In genomic region chr16:89593841-89594240, GRCh38 we compare ENCODE assay signal across 18 cellular contexts. TPM values are rescaled to one million over a fixed set of nuclear protein-coding genes. Genes with fewer than 3 reads are reported as not detected.
A peak's percentile ranks its signal among the peaks of the same experiment; 100 is the strongest.
DNase-seq lines count a peak whose midpoint lies in the region; ATAC-seq lines count a peak whose summit lies in the region.
"Had no signal": no experiment of that assay in that cellular context is flagged by ENCODE, and none has a peak within 500 bp of the region (broad histone marks: within the 10 kb centered on the region; RNA-seq: fewer than 3 reads in every experiment).

No MANE protein-coding gene starts in this region.

- POLR2A ChIA-PET in activated CD8-positive, alpha-beta T cell treated with anti-CD3 and anti-CD28 coated beads, Interleukin-2, amount 10 ng/mL, durations not matched to agents 7 days and 5 days (lab: Charles Lee): no interaction called here
- POLR2A ChIA-PET in naive thymus-derived CD8-positive, alpha-beta T cell (lab: Charles Lee): no interaction called here

- H3K27ac ChIP-seq in KOPT-K1 (ENCODE audit: low read depth, low read length, poor library complexity, severe bottlenecking): peak overlapping the region; percentile 79
- H3K27ac ChIP-seq: tibial artery had no signal

- H3K4me1 Mint-ChIP-seq in activated T-cell treated with anti-CD3 and anti-CD28 coated beads, Interleukin-2, amount 50 U/mL, for 24 hours (ENCODE audit: low read depth): peaks cover 13% of the 10 kb centered on the region
- peaks cover 13% of the 10 kb centered on the region for H3K4me1 Mint-ChIP-seq in activated CD8-positive, alpha-beta T cell treated with anti-CD3 and anti-CD28 coated beads, Interleukin-2, amount 10 ng/mL, durations not matched to agents 7 days and 5 days (ENCODE audit: low read depth)
- H3K4me1 Mint-ChIP-seq in naive thymus-derived CD8-positive, alpha-beta T cell: peaks cover 3 to 14% (median 8%) of the 10 kb centered on the region in 4 donors
- H3K4me1 Mint-ChIP-seq: endodermal cell, naive B cell had no signal

- H3K36me3 ChIP-seq in KOPT-K1 (ENCODE audit: insufficient read depth, low read length): peaks cover 13% of the 10 kb centered on the region; the same call in 1 of the 2 replicates
- H3K36me3 ChIP-seq: tibial artery had no signal

- peak; percentile 35 for DNase-seq in activated T-cell treated with anti-CD3 and anti-CD28 coated beads for 1 hour (ENCODE audit: low read depth)
- no peak for DNase-seq in activated T-cell treated with anti-CD3 and anti-CD28 coated beads, Interleukin-2, amount 50 U/mL, for 24 hours
- peak; percentile 74 for DNase-seq in activated CD8-positive, alpha-beta T cell treated with anti-CD3 and anti-CD28 coated beads, Interleukin-2, amount 10 ng/mL, durations not matched to agents 7 days and 5 days
- peak in 7 of 10 donors; percentile 22 to 64 (median 42) for DNase-seq in naive thymus-derived CD8-positive, alpha-beta T cell
- DNase-seq in effector CD8-positive, alpha-beta T cell (lab: John Stamatoyannopoulos, UW): no peak
- DNase-seq in stimulated activated CD4-positive, alpha-beta T cell treated with anti-CD3 and anti-CD28 coated beads, Interleukin-4, amount 100 ng/mL, for 1 hour: no peak
- no peak for DNase-seq in SW480 (ENCODE audit: low spot score)
- DNase-seq: endodermal cell, GDM1, HCEC 1CT, KBM-7, naive B cell, NCI-H1417 treated with DMSO at 0.1 percent for 48 hours, NCI-H2227 treated with DMSO at 0.1 percent for 48 hours, SIG-M5, tibial artery had no signal

- H3K27me3 Mint-ChIP-seq in activated T-cell treated with anti-CD3 and anti-CD28 coated beads, Interleukin-2, amount 50 U/mL, for 24 hours: no peaks in the 10 kb centered on the region
- no peaks in the 10 kb centered on the region for H3K27me3 Mint-ChIP-seq in activated CD8-positive, alpha-beta T cell treated with anti-CD3 and anti-CD28 coated beads, Interleukin-2, amount 10 ng/mL, durations not matched to agents 7 days and 5 days (ENCODE audit: low read depth)
- H3K27me3 Mint-ChIP-seq in naive thymus-derived CD8-positive, alpha-beta T cell: no peaks in the 10 kb centered on the region
- H3K27me3 Mint-ChIP-seq: naive B cell had no signal

- H3K9me3 Mint-ChIP-seq in activated T-cell treated with anti-CD3 and anti-CD28 coated beads, Interleukin-2, amount 50 U/mL, for 24 hours: no peaks in the 10 kb centered on the region
- no peaks in the 10 kb centered on the region for H3K9me3 Mint-ChIP-seq in activated CD8-positive, alpha-beta T cell treated with anti-CD3 and anti-CD28 coated beads, Interleukin-2, amount 10 ng/mL, durations not matched to agents 7 days and 5 days (ENCODE audit: insufficient read depth)
- H3K9me3 Mint-ChIP-seq in naive thymus-derived CD8-positive, alpha-beta T cell: no peaks in the 10 kb centered on the region
- H3K9me3 Mint-ChIP-seq: endodermal cell, naive B cell had no signal

- CTCF ChIA-PET in activated CD8-positive, alpha-beta T cell treated with anti-CD3 and anti-CD28 coated beads, Interleukin-2, amount 10 ng/mL, durations not matched to agents 7 days and 5 days (lab: Charles Lee): interaction anchor here (0.8 kb wide), 1 partner anchor 353 kb away, joined by 3 read pairs; no protein-coding TSS in a partner anchor

- H3K27ac Mint-ChIP-seq in activated T-cell treated with anti-CD3 and anti-CD28 coated beads, Interleukin-2, amount 50 U/mL, for 24 hours: no peak overlapping the region
- H3K27ac Mint-ChIP-seq in activated CD8-positive, alpha-beta T cell treated with anti-CD3 and anti-CD28 coated beads, Interleukin-2, amount 10 ng/mL, durations not matched to agents 7 days and 5 days: peak overlapping the region; percentile 71
- peak overlapping the region in 8 of 10 donors; percentile 16 to 73 (median 66) for H3K27ac Mint-ChIP-seq in naive thymus-derived CD8-positive, alpha-beta T cell
- H3K27ac Mint-ChIP-seq: endodermal cell had no signal

- H3K4me3 Mint-ChIP-seq in activated T-cell treated with anti-CD3 and anti-CD28 coated beads, Interleukin-2, amount 50 U/mL, for 24 hours: no peak overlapping the region
- H3K4me3 Mint-ChIP-seq in activated CD8-positive, alpha-beta T cell treated with anti-CD3 and anti-CD28 coated beads, Interleukin-2, amount 10 ng/mL, durations not matched to agents 7 days and 5 days: peak overlapping the region; percentile 10
- peak overlapping the region in 6 of 10 donors; percentile 12 to 64 (median 48) for H3K4me3 Mint-ChIP-seq in naive thymus-derived CD8-positive, alpha-beta T cell
- H3K4me3 Mint-ChIP-seq: endodermal cell, naive B cell had no signal

- H3K36me3 Mint-ChIP-seq in activated T-cell treated with anti-CD3 and anti-CD28 coated beads, Interleukin-2, amount 50 U/mL, for 24 hours (ENCODE audit: low read depth): no peaks in the 10 kb centered on the region
- H3K36me3 Mint-ChIP-seq in activated CD8-positive, alpha-beta T cell treated with anti-CD3 and anti-CD28 coated beads, Interleukin-2, amount 10 ng/mL, durations not matched to agents 7 days and 5 days (ENCODE audit: low read depth): no peaks in the 10 kb centered on the region
- H3K36me3 Mint-ChIP-seq in naive thymus-derived CD8-positive, alpha-beta T cell: no peaks in the 10 kb centered on the region
- H3K36me3 Mint-ChIP-seq: naive B cell had no signal

- no peaks in the 10 kb centered on the region for H3K9me3 ChIP-seq in KOPT-K1 (ENCODE audit: insufficient read depth, low read length, poor library complexity, severe bottlenecking)
- H3K9me3 ChIP-seq: tibial artery had no signal

- peak; percentile 81 for ATAC-seq in activated CD8-positive, alpha-beta T cell treated with anti-CD3 and anti-CD28 coated beads, Interleukin-2, amount 10 ng/mL, durations not matched to agents 7 days and 5 days
- ATAC-seq in naive thymus-derived CD8-positive, alpha-beta T cell: peak; percentile 87 to 97

RNA-seq across cellular contexts. Expression of gene CPNE7, which starts 18.3 kb away (rescaled TPM):
- total RNA-seq in activated CD8-positive, alpha-beta T cell treated with anti-CD3 and anti-CD28 coated beads, Interleukin-2, amount 10 ng/mL, durations not matched to agents 7 days and 5 days: 1 to 10 TPM; 1.1 to 1.8 TPM
- total RNA-seq in naive thymus-derived CD8-positive, alpha-beta T cell: under 1 TPM in 1 of 2 experiments, not detected in 1; 0.23 TPM
- under 1 TPM in 1 of 3 donors, not detected in 2; 0.53 TPM for polyA plus RNA-seq in naive thymus-derived CD8-positive, alpha-beta T cell

RNA-seq across cellular contexts. Expression of gene DPEP1, which starts 19.6 kb away (rescaled TPM):
- total RNA-seq in activated CD8-positive, alpha-beta T cell treated with anti-CD3 and anti-CD28 coated beads, Interleukin-2, amount 10 ng/mL, durations not matched to agents 7 days and 5 days: not detected
- total RNA-seq in naive thymus-derived CD8-positive, alpha-beta T cell: not detected
- not detected for polyA plus RNA-seq in naive thymus-derived CD8-positive, alpha-beta T cell
- total RNA-seq: fibroblast of villous mesenchyme had no signal

RNA-seq across cellular contexts. Expression of gene RPL13, which starts 33.4 kb away (rescaled TPM):
- 1,000 to 10,000 TPM; 1,842 to 1,844 TPM for total RNA-seq in activated CD8-positive, alpha-beta T cell treated with anti-CD3 and anti-CD28 coated beads, Interleukin-2, amount 10 ng/mL, durations not matched to agents 7 days and 5 days
- total RNA-seq in naive thymus-derived CD8-positive, alpha-beta T cell: 1,000 to 10,000 TPM; 5,034 to 5,103 TPM
- 1,000 to 10,000 TPM; 5,034 to 7,902 (median 7,525) TPM for polyA plus RNA-seq in naive thymus-derived CD8-positive, alpha-beta T cell

Comparison
In these comparisons a context has a peak if more than half of its experiments do, and no peak if none do; other contexts are left out.
1. DNase-seq: peak in activated T-cell treated with anti-CD3 and anti-CD28 coated beads for 1 hour (single experiment), activated CD8-positive, alpha-beta T cell treated with anti-CD3 and anti-CD28 coated beads, Interleukin-2, amount 10 ng/mL, durations not matched to agents 7 days and 5 days (single experiment) and naive thymus-derived CD8-positive, alpha-beta T cell (7 of 10); none in activated T-cell treated with anti-CD3 and anti-CD28 coated beads, Interleukin-2, amount 50 U/mL, for 24 hours (single experiment), effector CD8-positive, alpha-beta T cell (single experiment), stimulated activated CD4-positive, alpha-beta T cell treated with anti-CD3 and anti-CD28 coated beads, Interleukin-4, amount 100 ng/mL, for 1 hour (single experiment) and SW480 (single experiment).